9 cellular contexts compared by ENCODE assay signal in genomic region chr13:80084086-80084676, GRCh38.
DNase-seq lines count a peak whose midpoint lies in the region; ATAC-seq and TF ChIP-seq lines count a peak whose summit lies in the region.
"Had no signal": no experiment of that assay in that cellular context is flagged by ENCODE, and none has a peak within 500 bp of the region (broad histone marks: within the 10 kb centered on the region; RNA-seq: fewer than 3 reads in every experiment).

No MANE protein-coding gene starts in this region.

- no peaks in the 10 kb centered on the region for H3K9me3 Mint-ChIP-seq in MCF 10A (ENCODE audit: unreplicated experiment)

- DNase-seq in AG10803 (ENCODE audit: low read depth), result peak; percentile 99
- DNase-seq in NCI-H1092 (lab: John Stamatoyannopoulos, UW), result peak; percentile 5
- peak; percentile 86 for DNase-seq in MCF 10A (ENCODE audit: unreplicated experiment)
- DNase-seq in left kidney (ENCODE audit: low read depth, low spot score), result peak; percentile 78
- DNase-seq in HK-2 (ENCODE audit: unreplicated experiment), result no peak
- no peak for DNase-seq in GDM1 (lab: John Stamatoyannopoulos, UW)
- DNase-seq: GF-D8 had no signal

- intact Hi-C loops in MCF 10A (cut with micrococcal nuclease), result no loop called here

- no peaks in the 10 kb centered on the region for H3K36me3 Mint-ChIP-seq in MCF 10A (ENCODE audit: insufficient read depth, unreplicated experiment)

- H3K4me1 Mint-ChIP-seq in MCF 10A (ENCODE audit: insufficient read depth, unreplicated experiment), result peaks cover 34% of the 10 kb centered on the region

- peak overlapping the region; percentile 62 for H3K4me3 Mint-ChIP-seq in MCF 10A (ENCODE audit: unreplicated experiment)

- ATAC-seq in GM21737 (IDR thresholded peaks at IDR 0.05; ENCODE audit: unreplicated experiment), result no peak
- ATAC-seq in HG03095 (IDR thresholded peaks at IDR 0.05; ENCODE audit: unreplicated experiment), result no peak

- H3K4me3 ChIP-seq in AG10803 (ENCODE audit: low read length), result no peak overlapping the region

- no TSS peak for BruUV-seq in MCF 10A (replicated peaks; lab: Mats Ljungman, UMichigan)

- CTCF ChIA-PET in MCF 10A (lab: Yijun Ruan, JAX), result interaction anchor here (0.6 to 0.9 kb wide), 4 partner anchors 35 to 1437 kb away, joined by 3 to 5 read pairs (median 4); no protein-coding TSS in a partner anchor

- peak overlapping the region; percentile 91 for H3K27ac Mint-ChIP-seq in MCF 10A (ENCODE audit: low read depth, unreplicated experiment)

- TF ChIP-seq CTCF in AG10803 (conservative IDR thresholded peaks at IDR 0.05; ENCODE audit: low read length) (no peak), MCF 10A (IDR thresholded peaks at IDR 0.05; ENCODE audit: unreplicated experiment) (no peak)

- no peaks in the 10 kb centered on the region for H3K27me3 Mint-ChIP-seq in MCF 10A (ENCODE audit: insufficient read depth, unreplicated experiment)

- POLR2A ChIA-PET in MCF 10A (lab: Yijun Ruan, JAX), result interaction anchor here (0.6 to 0.9 kb wide), 2 partner anchors 9 to 386 kb away, joined by 3 read pairs; no protein-coding TSS in a partner anchor

Comparison
In these comparisons a context has a peak if more than half of its experiments do, and no peak if none do; other contexts are left out.
1. DNase-seq: peak in AG10803 (single experiment), NCI-H1092 (single experiment), MCF 10A (single experiment) and left kidney (single experiment); none in HK-2 (single experiment) and GDM1 (single experiment).